25 cellular contexts compared by ENCODE assay signal in genomic region chr4:98358630-98359248, GRCh38.
DNase-seq lines count a peak whose midpoint lies in the region; ATAC-seq, FAIRE-seq and TF ChIP-seq lines count a peak whose summit lies in the region.
"Had no signal": no experiment of that assay in that cellular context is flagged by ENCODE, and none has a peak within 500 bp of the region (broad histone marks: within the 10 kb centered on the region; RNA-seq: fewer than 3 reads in every experiment).

No MANE protein-coding gene starts in this region.

- H3K56ac ChIP-seq in H9 (ENCODE audit: insufficient read length, low read depth, low read length), result no peak overlapping the region

- peak; percentile 14 for TF ChIP-seq CTCF in DND-41 (IDR thresholded peaks at IDR 0.05; ENCODE audit: borderline replicate concordance, extremely low read depth, low read length, poor library complexity, severe bottlenecking)
- peak; percentile 32; the same call in 1 of the 3 replicates for TF ChIP-seq CTCF in H9 (conservative IDR thresholded peaks at IDR 0.05)
- peak; percentile 51 for TF ChIP-seq CTCF in Loucy (conservative IDR thresholded peaks at IDR 0.05; ENCODE audit: low read length)
- no peak for TF ChIP-seq CTCF in keratinocyte (optimal IDR thresholded peaks at IDR 0.05 in 1 of 3, IDR thresholded peaks at IDR 0.05 in 1 of 3, conservative IDR thresholded peaks at IDR 0.05 in 1 of 3; ENCODE audit: extremely low read depth in 1 of 3, insufficient read depth in 2 of 3, low read length in 3 of 3)
- TF ChIP-seq CTCF in pancreas (IDR thresholded peaks at IDR 0.05), result no peak

- no peak overlapping the region for H3K4me3 Mint-ChIP-seq in H9
- H3K4me3 Mint-ChIP-seq: CD14-positive monocyte; CD4-positive, alpha-beta memory T cell; CD4-positive, CD25-positive, alpha-beta regulatory T cell had no signal

- H3K27ac Mint-ChIP-seq in H9, result no peak overlapping the region

- H3K4me1 Mint-ChIP-seq in H9, result no peaks in the 10 kb centered on the region
- H3K4me1 Mint-ChIP-seq: CD14-positive monocyte had no signal

- H2AK5ac ChIP-seq in H9 (ENCODE audit: insufficient read length, low read length), result no peak overlapping the region

- no peaks in the 10 kb centered on the region for H4K20me1 ChIP-seq in DND-41 (ENCODE audit: insufficient read depth, low read length)
- H4K20me1 ChIP-seq in H9 (ENCODE audit: control insufficient read depth, insufficient read depth, insufficient read length), result no peaks in the 10 kb centered on the region
- H4K20me1 ChIP-seq in Loucy (ENCODE audit: insufficient read depth, low read length, poor library complexity, severe bottlenecking), result no peaks in the 10 kb centered on the region
- H4K20me1 ChIP-seq in keratinocyte (ENCODE audit: control insufficient read depth, extremely low read depth, insufficient read depth, low read length), result no peaks in the 10 kb centered on the region
- H4K20me1 ChIP-seq: BLaER1 had no signal

- no peak overlapping the region for H3T11ph ChIP-seq in H9 (ENCODE audit: low read length)

- H3K79me1 ChIP-seq in H9 (ENCODE audit: insufficient read depth, low read depth, low read length, poor library complexity, severe bottlenecking), result no peaks in the 10 kb centered on the region

- no peak overlapping the region for H4K8ac ChIP-seq in H9 (replicated peaks; ENCODE audit: insufficient read length, low read depth, low read length)

- no peaks in the 10 kb centered on the region for H3K9me3 Mint-ChIP-seq in H9

- H4K91ac ChIP-seq in H9 (ENCODE audit: insufficient read length, low read depth, low read length), result no peak overlapping the region

- H2BK15ac ChIP-seq in H9 (ENCODE audit: low read depth, low read length), result no peak overlapping the region

- H2BK5ac ChIP-seq in H9 (ENCODE audit: insufficient read length, low read length), result no peak overlapping the region

- H3K9me2 ChIP-seq in Loucy (replicated peaks; ENCODE audit: low read depth, low read length), result no peaks in the 10 kb centered on the region

- H3K4me2 ChIP-seq in DND-41 (ENCODE audit: insufficient read depth, low read length) (no peak overlapping the region), H9 (ENCODE audit: insufficient read depth, insufficient read length, low read length) (no peak overlapping the region), Loucy (ENCODE audit: low read depth, low read length, poor library complexity, severe bottlenecking) (peak overlapping the region; percentile 59), keratinocyte (ENCODE audit: control insufficient read depth, extremely low read depth, insufficient read depth, low read depth, low read length) (no peak overlapping the region)
- H3K4me2 ChIP-seq: BLaER1 had no signal

- FAIRE-seq in keratinocyte (lab: Jason Lieb, UNC) (peak; percentile 20), pancreas (lab: Jason Lieb, UNC) (no peak)
- FAIRE-seq: A204.1, G401.6, GM12891 had no signal

- H2AFZ ChIP-seq in DND-41 (ENCODE audit: low read depth, low read length) (no peak overlapping the region), H9 (ENCODE audit: low read length) (no peak overlapping the region), Loucy (ENCODE audit: low read length) (no peak overlapping the region), keratinocyte (ENCODE audit: control insufficient read depth, low read length) (no peak overlapping the region)

- no peak overlapping the region for H3K27ac ChIP-seq in DND-41 (ENCODE audit: low read length)
- no peak overlapping the region for H3K27ac ChIP-seq in H9 (ENCODE audit: insufficient read length, low read depth, low read length)
- H3K27ac ChIP-seq in keratinocyte (ENCODE audit: control insufficient read depth, insufficient read depth, low read length), result no peak overlapping the region
- H3K27ac ChIP-seq in pancreas, result no peak overlapping the region
- H3K27ac ChIP-seq: BLaER1 had no signal

- H3K9me3 ChIP-seq in DND-41 (ENCODE audit: insufficient read depth, low read length, severe bottlenecking) (no peaks in the 10 kb centered on the region), H9 (ENCODE audit: control insufficient read depth, low read depth, low read length) (no peaks in the 10 kb centered on the region), Loucy (ENCODE audit: insufficient read depth, low read depth, low read length) (no peaks in the 10 kb centered on the region), keratinocyte (ENCODE audit: control insufficient read depth, low read depth, low read length) (no peaks in the 10 kb centered on the region), pancreas (no peaks in the 10 kb centered on the region)
- H3K9me3 ChIP-seq: BE2C, BLaER1 had no signal

- no peak overlapping the region for H3K14ac ChIP-seq in H9 (ENCODE audit: insufficient read depth, low read length)

- H2BK120ac ChIP-seq in H9 (ENCODE audit: low read depth, low read length, poor library complexity, severe bottlenecking), result no peak overlapping the region

- DNase-seq in DND-41 (no peak), H9 (no peak), keratinocyte (ENCODE audit: low read depth, low spot score) (no peak), HCEC 1CT (no peak), pancreas (no peak)
- DNase-seq: 8988T; ACHN; BE2C; C1 segment of cervical spinal cord; CD4-positive, alpha-beta memory T cell; CD4-positive, CD25-positive, alpha-beta regulatory T cell; CD8-positive, alpha-beta memory T cell; COR-L47; DMS 273 treated with DMSO at 0.1 percent for 48 hours; DMS153; DMS53; DMS79; GF-D8 had no signal

- no peak overlapping the region for H2BK20ac ChIP-seq in H9 (ENCODE audit: low read depth, low read length, poor library complexity, severe bottlenecking)

- H3K27me3 Mint-ChIP-seq in H9 (ENCODE audit: low read depth), result no peaks in the 10 kb centered on the region
- H3K27me3 Mint-ChIP-seq: CD4-positive, alpha-beta memory T cell; CD4-positive, CD25-positive, alpha-beta regulatory T cell; CD8-positive, alpha-beta memory T cell had no signal

- dilution Hi-C loops in keratinocyte (cut with MboI; ENCODE audit: extremely low pct_ligation_motif_present, low sequenced_read_pairs), result no loop called here

- H3K4ac ChIP-seq in H9 (ENCODE audit: low read depth, low read length), result no peak overlapping the region

- ATAC-seq in DND-41 (ENCODE audit: insufficient read depth, low read depth) (no peak), GM18517 (IDR thresholded peaks at IDR 0.05; ENCODE audit: unreplicated experiment) (no peak), pancreas (no peak)

- H4K5ac ChIP-seq in H9 (ENCODE audit: insufficient read length, low read depth, low read length), result no peak overlapping the region

- H3K23me2 ChIP-seq in H9 (ENCODE audit: insufficient read length, low read depth, low read length, poor library complexity, severe bottlenecking), result no peaks in the 10 kb centered on the region

- WGBS in H9 (ENCODE audit: extremely low coverage, insufficient read length, low lambda C conversion rate), result no CpG with 5 or more reads among the region's 2 CpGs
- WGBS in pancreas, 2 donors, result 97 to 99% methylated on average over 2 of the region's 2 CpGs

- no peaks in the 10 kb centered on the region for H3K9me1 ChIP-seq in keratinocyte (ENCODE audit: control insufficient read depth, extremely low read depth, insufficient read depth, low read length)

- H3K23ac ChIP-seq in H9 (ENCODE audit: insufficient read length, low read depth, low read length), result no peak overlapping the region

- peaks cover 4% of the 10 kb centered on the region; the same call in 1 of the 2 replicates for H3F3A ChIP-seq in Loucy (ENCODE audit: low read depth)

- intact Hi-C loops in pancreas (cut with DNase I), result no loop called here

- peaks cover 0 to 3% (median 0%) of the 10 kb centered on the region in 3 experiments; a peak in 3 of 7 replicates for H3K36me3 Mint-ChIP-seq in H9 (ENCODE audit: insufficient read depth in 1 of 3, low read depth in 3 of 3)

- H3K36me3 ChIP-seq in DND-41 (ENCODE audit: insufficient read depth, low read length) (peaks cover 38% of the 10 kb centered on the region), Loucy (ENCODE audit: insufficient read depth, low read length) (peaks cover 19% of the 10 kb centered on the region), keratinocyte (ENCODE audit: control insufficient read depth in 2 of 2, extremely low read depth in 1 of 2, insufficient read depth in 2 of 2, low read length in 2 of 2) (no peaks in the 10 kb centered on the region), pancreas (no peaks in the 10 kb centered on the region)
- H3K36me3 ChIP-seq: BE2C had no signal

- no peaks in the 10 kb centered on the region for H3K27me3 ChIP-seq in DND-41 (ENCODE audit: insufficient read depth, low read length, poor library complexity)
- H3K27me3 ChIP-seq in H9 (ENCODE audit: insufficient read depth, low read length), result no peaks in the 10 kb centered on the region
- H3K27me3 ChIP-seq in Loucy (ENCODE audit: insufficient read depth, low read length, poor library complexity, severe bottlenecking), result no peaks in the 10 kb centered on the region
- H3K27me3 ChIP-seq in keratinocyte (ENCODE audit: control insufficient read depth, extremely low read depth, insufficient read depth, low read length), result no peaks in the 10 kb centered on the region
- no peaks in the 10 kb centered on the region for H3K27me3 ChIP-seq in pancreas
- H3K27me3 ChIP-seq: BE2C, BLaER1 had no signal

- H3K79me2 ChIP-seq in DND-41 (ENCODE audit: insufficient read depth, low read length), result peaks cover 47% of the 10 kb centered on the region
- H3K79me2 ChIP-seq in H9 (ENCODE audit: insufficient read depth, low read length), result no peaks in the 10 kb centered on the region
- peaks cover 26% of the 10 kb centered on the region; the same call in 1 of the 2 replicates for H3K79me2 ChIP-seq in Loucy (ENCODE audit: insufficient read depth, low read length)
- H3K79me2 ChIP-seq in keratinocyte (ENCODE audit: control insufficient read depth, insufficient read depth, low read length), result peaks cover 1% of the 10 kb centered on the region

- no peak overlapping the region for H3K18ac ChIP-seq in H9 (ENCODE audit: insufficient read length, low read depth, low read length)

- no peak overlapping the region for H3K9ac ChIP-seq in DND-41 (ENCODE audit: low read depth, low read length)
- no peak overlapping the region for H3K9ac ChIP-seq in H9 (ENCODE audit: extremely low read depth, insufficient read length, low read length)
- no peak overlapping the region for H3K9ac ChIP-seq in Loucy (ENCODE audit: low read depth, low read length, poor library complexity, severe bottlenecking)
- H3K9ac ChIP-seq in keratinocyte (ENCODE audit: control insufficient read depth, extremely low read depth, insufficient read depth, low read length), result no peak overlapping the region
- H3K9ac ChIP-seq: BLaER1 had no signal

- H3K4me3 ChIP-seq in DND-41 (ENCODE audit: low read depth in 1 of 2, low read length in 2 of 2) (no peak overlapping the region), Loucy (ENCODE audit: low read length, poor library complexity, severe bottlenecking) (peak overlapping the region; percentile 48), keratinocyte (ENCODE audit: control insufficient read depth in 2 of 3, extremely low read depth in 1 of 3, insufficient read depth in 2 of 3, low read depth in 1 of 3, low read length in 3 of 3) (no peak overlapping the region), pancreas (no peak overlapping the region)
- H3K4me3 ChIP-seq: BLaER1 had no signal

- no peak overlapping the region for H2BK12ac ChIP-seq in H9 (ENCODE audit: insufficient read length, low read depth, low read length)

- H3K4me1 ChIP-seq in DND-41 (ENCODE audit: insufficient read depth, low read length), result peaks cover 13% of the 10 kb centered on the region
- no peaks in the 10 kb centered on the region for H3K4me1 ChIP-seq in H9 (ENCODE audit: insufficient read depth, low read length)
- peaks cover 51% of the 10 kb centered on the region for H3K4me1 ChIP-seq in Loucy (ENCODE audit: insufficient read depth, low read length, poor library complexity, severe bottlenecking)
- H3K4me1 ChIP-seq in keratinocyte (ENCODE audit: control insufficient read depth, extremely low read depth, insufficient read depth, low read length), result peaks cover 9% of the 10 kb centered on the region
- no peaks in the 10 kb centered on the region for H3K4me1 ChIP-seq in pancreas
- H3K4me1 ChIP-seq: BLaER1 had no signal

Comparison
In these comparisons a context has a peak if more than half of its experiments do, and no peak if none do; other contexts are left out.
1. CTCF ChIP-seq: peak in DND-41 (single experiment), H9 (single experiment) and Loucy (single experiment); none in keratinocyte (0 of 3) and pancreas (0 of 4).